26 cellular contexts compared by ENCODE assay signal in genomic region chr6:14974372-14974771, GRCh38.
"Had no signal": no experiment of that assay in that cellular context is flagged by ENCODE, and none has a peak within 500 bp of the region (broad histone marks: within the 10 kb centered on the region; RNA-seq: fewer than 3 reads in every experiment).

No MANE protein-coding gene starts in this region.

- ATAC-seq: effector memory CD8-positive, alpha-beta T cell; esophagus mucosa; gastrocnemius medialis; heart right ventricle; left cardiac atrium; left lung; left ventricle myocardium superior; lower lobe of right lung; mucosa of descending colon had no signal

- H3K4me3 ChIP-seq: esophagus squamous epithelium, gastrocnemius medialis, heart right ventricle, left lung, lower lobe of right lung, mucosa of descending colon had no signal

- H3K27ac ChIP-seq: epithelial cell of prostate, esophagus squamous epithelium, gastrocnemius medialis, heart right ventricle, left lung, lower lobe of right lung had no signal

- H3K4me3 Mint-ChIP-seq: dendritic cell treated with granulocyte-macrophage colony-stimulating factor and Interleukin-4, amounts not matched to agents 40 ng/mL and 50 ng/mL, for 4 days; effector memory CD8-positive, alpha-beta T cell; endodermal cell; mesothelial cell of epicardium; naive B cell had no signal

- H3K9me3 Mint-ChIP-seq: effector memory CD8-positive, alpha-beta T cell had no signal

- H3K9me3 ChIP-seq: esophagus squamous epithelium, gastrocnemius medialis, lower lobe of right lung, mucosa of descending colon had no signal

- FAIRE-seq: endometrium, islet of Langerhans, keratinocyte had no signal

- H3K4me1 ChIP-seq: esophagus squamous epithelium, gastrocnemius medialis, lower lobe of right lung had no signal

- H3K27me3 Mint-ChIP-seq: dendritic cell treated with granulocyte-macrophage colony-stimulating factor and Interleukin-4, amounts not matched to agents 40 ng/mL and 50 ng/mL, for 4 days; effector memory CD8-positive, alpha-beta T cell; naive B cell had no signal

- H3K27ac Mint-ChIP-seq: effector memory CD8-positive, alpha-beta T cell; endodermal cell; mesothelial cell of epicardium had no signal

- H3K27me3 ChIP-seq: esophagus squamous epithelium, gastrocnemius medialis, heart right ventricle, left lung had no signal

- DNase-seq: cortex of kidney; effector CD8-positive, alpha-beta T cell; effector memory CD8-positive, alpha-beta T cell; endodermal cell; esophagus squamous epithelium; foreskin fibroblast; foreskin melanocyte; gastrocnemius medialis; glutamatergic neuron; head of caudate nucleus; heart right ventricle; hippocampal formation; left cardiac atrium; left lung; left ventricle myocardium superior; lower lobe of right lung; mesenchymal stem cell; mucosa of descending colon; naive B cell had no signal

- H3K36me3 ChIP-seq: esophagus squamous epithelium, gastrocnemius medialis, heart right ventricle, left lung, lower lobe of right lung had no signal
